Comparison of ENCODE assay signal across 9 cellular contexts in the genomic region with DNA sequence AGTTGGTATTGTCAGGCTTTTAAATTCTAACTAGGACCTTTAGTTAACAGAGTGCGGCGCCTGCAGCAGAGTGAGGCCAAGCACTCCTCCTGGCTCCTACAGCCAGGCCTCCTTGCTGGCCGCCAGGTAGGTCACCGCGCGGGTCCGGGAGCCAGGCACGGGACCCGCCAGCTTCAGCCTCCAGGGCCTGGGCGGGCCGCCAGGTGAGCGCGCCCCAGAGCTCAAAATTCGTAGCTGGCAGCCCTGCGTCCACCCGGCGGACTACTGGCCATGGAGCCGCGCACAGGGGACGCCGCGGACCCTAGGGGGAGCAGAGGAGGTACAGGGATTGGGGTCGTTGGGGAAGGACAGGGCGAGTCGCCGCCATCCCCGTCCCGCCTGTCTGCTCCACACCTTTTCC. TPM values are rescaled to one million over a fixed set of nuclear protein-coding genes. Genes with fewer than 3 reads are reported as not detected.
DNase-seq lines count a peak whose midpoint lies in the region; ATAC-seq and TF ChIP-seq lines count a peak whose summit lies in the region.
"Had no signal": no experiment of that assay in that cellular context is flagged by ENCODE, and none has a peak within 500 bp of the region (broad histone marks: within the 10 kb centered on the region; RNA-seq: fewer than 3 reads in every experiment).

A gene (plus strand): TSS at position 139 of the 400 bp plus-strand sequence. CDS start 132 bp downstream, at position 271.

- peaks cover 7% of the 10 kb centered on the region for H3F3A ChIP-seq in SK-N-SH (replicated peaks; ENCODE audit: insufficient read depth)

- H3K27ac ChIP-seq in SK-N-SH (ENCODE audit: low read depth in 2 of 2, low read length in 1 of 2) (peak within 1 kb of the TSS; percentile 28 to 72; a peak in 2 of 4 replicates), angular gyrus (ENCODE audit: low read depth, low read length) (peak within 1 kb of the TSS; percentile 99), substantia nigra (ENCODE audit: low read depth, low read length, poor library complexity, severe bottlenecking) (peak within 1 kb of the TSS; percentile 94), aorta (ENCODE audit: low read depth in 1 of 2, low read length in 2 of 2) (peak within 1 kb of the TSS in 1 of 2 donors; percentile 70)

- 81% methylated on average over 13 of the region's 28 CpGs for WGBS in SK-N-SH (ENCODE audit: low lambda C conversion rate)
- WGBS in aorta, 2 donors, result 43 to 61% methylated on average over 28 of the region's 28 CpGs

- H4K20me1 ChIP-seq in SK-N-SH (ENCODE audit: insufficient read depth), result no peaks in the 10 kb centered on the region

- TF ChIP-seq CTCF in SK-N-SH (IDR thresholded peaks at IDR 0.05), result no peak

- ATAC-seq in SK-N-SH treated with all-trans-retinoic acid at 6 μM for 48 hours (no peak), aorta (ENCODE audit: low FRiP score) (no peak)

- H3K27me3 ChIP-seq in SK-N-SH (ENCODE audit: insufficient read depth), result peaks cover 8% of the 10 kb centered on the region; the same call in 1 of the 2 replicates
- H3K27me3 ChIP-seq in aorta (ENCODE audit: control insufficient read depth in 1 of 2, insufficient read depth in 2 of 2, low read length in 1 of 2), result no peaks in the 10 kb centered on the region

- H3K9me3 ChIP-seq in SK-N-SH (no peaks in the 10 kb centered on the region), aorta (ENCODE audit: control insufficient read depth, low read length) (no peaks in the 10 kb centered on the region)

- no peak within 1 kb of the TSS for H3K9ac ChIP-seq in SK-N-SH

- no peak for TF ChIP-seq EP300 in SK-N-SH (IDR thresholded peaks at IDR 0.05; ENCODE audit: borderline replicate concordance in 1 of 2, low read depth in 1 of 2, low read length in 1 of 2)

- H3K4me2 ChIP-seq in SK-N-SH, result no peak within 1 kb of the TSS

- peak within 1 kb of the TSS; percentile 23 to 38; a peak in 3 of 4 replicates for H3K4me3 ChIP-seq in SK-N-SH (ENCODE audit: low read depth in 2 of 2, low read length in 1 of 2)
- H3K4me3 ChIP-seq in aorta (ENCODE audit: low read length in 2 of 2), result no peak within 1 kb of the TSS

- TF ChIP-seq RAD21 in SK-N-SH (IDR thresholded peaks at IDR 0.05; ENCODE audit: low read length), result no peak

- H3K4me1 ChIP-seq in SK-N-SH (ENCODE audit: control insufficient read depth in 1 of 2, insufficient read depth in 2 of 2, low read depth in 1 of 2, low read length in 1 of 2), result peaks cover 4 to 11% of the 10 kb centered on the region in 2 experiments; a peak in 1 of 4 replicates
- no peaks in the 10 kb centered on the region for H3K4me1 ChIP-seq in aorta (ENCODE audit: control insufficient read depth in 1 of 2, insufficient read depth in 2 of 2, low read length in 2 of 2)

- no peaks in the 10 kb centered on the region for H3K79me2 ChIP-seq in SK-N-SH (ENCODE audit: insufficient read depth)

- no peak within 1 kb of the TSS for H2AFZ ChIP-seq in SK-N-SH (ENCODE audit: low read depth)

- POLR2A ChIA-PET in SK-N-SH (lab: Yijun Ruan, JAX), result no interaction called here

- DNase-seq in SK-N-SH (no peak), kidney tubule cell (ENCODE audit: low spot score) (peak; percentile 9), substantia nigra (lab: John Stamatoyannopoulos, UW) (peak in 3 of 49 donors; percentile 2 to 56 (median 51)), AG08396 (ENCODE audit: low spot score) (no peak), HK-2 (ENCODE audit: unreplicated experiment) (no peak), aorta (no peak)
- DNase-seq: AML-193 had no signal

- intact Hi-C loops in aorta (cut with DNase I), result no loop called here

- H3K36me3 ChIP-seq in SK-N-SH (replicated peaks in 1 of 2; ENCODE audit: control insufficient read depth in 1 of 2, insufficient read depth in 2 of 2, low read length in 1 of 2) (no peaks in the 10 kb centered on the region), aorta (ENCODE audit: control insufficient read depth in 1 of 2, insufficient read depth in 2 of 2, low read length in 1 of 2) (no peaks in the 10 kb centered on the region)

- no peaks in the 10 kb centered on the region for H3K9me2 ChIP-seq in SK-N-SH

- CTCF ChIA-PET in SK-N-SH (lab: Yijun Ruan, JAX), result no interaction called here

TF ChIP-seq in SK-N-SH, 30 proteins besides CTCF, POLR2A, EP300 and RAD21:
- no peak for TF ChIP-seq FOXJ3 (CRISPR knock-in tag; IDR thresholded peaks at IDR 0.05)

TF ChIP-seq in SK-N-SH treated with all-trans-retinoic acid at 6 μM for 48 hours, 23 proteins besides CTCF, POLR2A, EP300 and RAD21:
- no peak for TF ChIP-seq OSR1 (CRISPR knock-in tag; IDR thresholded peaks at IDR 0.05)
- no peak for TF ChIP-seq CSDC2 (CRISPR knock-in tag; IDR thresholded peaks at IDR 0.05)
- no peak for TF ChIP-seq ESRRG (CRISPR knock-in tag; IDR thresholded peaks at IDR 0.05)
- TF ChIP-seq, protein P1, sequence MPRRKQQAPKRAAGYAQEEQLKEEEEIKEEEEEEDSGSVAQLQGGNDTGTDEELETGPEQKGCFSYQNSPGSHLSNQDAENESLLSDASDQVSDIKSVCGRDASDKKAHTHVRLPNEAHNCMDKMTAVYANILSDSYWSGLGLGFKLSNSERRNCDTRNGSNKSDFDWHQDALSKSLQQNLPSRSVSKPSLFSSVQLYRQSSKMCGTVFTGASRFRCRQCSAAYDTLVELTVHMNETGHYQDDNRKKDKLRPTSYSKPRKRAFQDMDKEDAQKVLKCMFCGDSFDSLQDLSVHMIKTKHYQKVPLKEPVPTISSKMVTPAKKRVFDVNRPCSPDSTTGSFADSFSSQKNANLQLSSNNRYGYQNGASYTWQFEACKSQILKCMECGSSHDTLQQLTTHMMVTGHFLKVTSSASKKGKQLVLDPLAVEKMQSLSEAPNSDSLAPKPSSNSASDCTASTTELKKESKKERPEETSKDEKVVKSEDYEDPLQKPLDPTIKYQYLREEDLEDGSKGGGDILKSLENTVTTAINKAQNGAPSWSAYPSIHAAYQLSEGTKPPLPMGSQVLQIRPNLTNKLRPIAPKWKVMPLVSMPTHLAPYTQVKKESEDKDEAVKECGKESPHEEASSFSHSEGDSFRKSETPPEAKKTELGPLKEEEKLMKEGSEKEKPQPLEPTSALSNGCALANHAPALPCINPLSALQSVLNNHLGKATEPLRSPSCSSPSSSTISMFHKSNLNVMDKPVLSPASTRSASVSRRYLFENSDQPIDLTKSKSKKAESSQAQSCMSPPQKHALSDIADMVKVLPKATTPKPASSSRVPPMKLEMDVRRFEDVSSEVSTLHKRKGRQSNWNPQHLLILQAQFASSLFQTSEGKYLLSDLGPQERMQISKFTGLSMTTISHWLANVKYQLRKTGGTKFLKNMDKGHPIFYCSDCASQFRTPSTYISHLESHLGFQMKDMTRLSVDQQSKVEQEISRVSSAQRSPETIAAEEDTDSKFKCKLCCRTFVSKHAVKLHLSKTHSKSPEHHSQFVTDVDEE (CRISPR knock-in tag; IDR thresholded peaks at IDR 0.05), result no peak
- TF ChIP-seq ISL1 (CRISPR knock-in tag; IDR thresholded peaks at IDR 0.05), result no peak
- no peak for TF ChIP-seq TOX (CRISPR knock-in tag; IDR thresholded peaks at IDR 0.05; ENCODE audit: borderline replicate concordance)
- TF ChIP-seq ZNF70 (CRISPR knock-in tag; IDR thresholded peaks at IDR 0.05), result no peak
- TF ChIP-seq ARNTL (CRISPR knock-in tag; IDR thresholded peaks at IDR 0.05; ENCODE audit: borderline replicate concordance, low read depth), result no peak
- TF ChIP-seq, protein P2, sequence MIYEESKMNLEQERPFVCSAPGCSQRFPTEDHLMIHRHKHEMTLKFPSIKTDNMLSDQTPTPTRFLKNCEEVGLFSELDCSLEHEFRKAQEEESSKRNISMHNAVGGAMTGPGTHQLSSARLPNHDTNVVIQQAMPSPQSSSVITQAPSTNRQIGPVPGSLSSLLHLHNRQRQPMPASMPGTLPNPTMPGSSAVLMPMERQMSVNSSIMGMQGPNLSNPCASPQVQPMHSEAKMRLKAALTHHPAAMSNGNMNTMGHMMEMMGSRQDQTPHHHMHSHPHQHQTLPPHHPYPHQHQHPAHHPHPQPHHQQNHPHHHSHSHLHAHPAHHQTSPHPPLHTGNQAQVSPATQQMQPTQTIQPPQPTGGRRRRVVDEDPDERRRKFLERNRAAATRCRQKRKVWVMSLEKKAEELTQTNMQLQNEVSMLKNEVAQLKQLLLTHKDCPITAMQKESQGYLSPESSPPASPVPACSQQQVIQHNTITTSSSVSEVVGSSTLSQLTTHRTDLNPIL (CRISPR knock-in tag; IDR thresholded peaks at IDR 0.05; ENCODE audit: low read depth), result no peak
- TF ChIP-seq ZNF565 (CRISPR knock-in tag; conservative IDR thresholded peaks at IDR 0.05; ENCODE audit: low read depth), result no peak
- no peak for TF ChIP-seq BACH2 (CRISPR knock-in tag; IDR thresholded peaks at IDR 0.05; ENCODE audit: borderline replicate concordance)
- TF ChIP-seq, protein P3, sequence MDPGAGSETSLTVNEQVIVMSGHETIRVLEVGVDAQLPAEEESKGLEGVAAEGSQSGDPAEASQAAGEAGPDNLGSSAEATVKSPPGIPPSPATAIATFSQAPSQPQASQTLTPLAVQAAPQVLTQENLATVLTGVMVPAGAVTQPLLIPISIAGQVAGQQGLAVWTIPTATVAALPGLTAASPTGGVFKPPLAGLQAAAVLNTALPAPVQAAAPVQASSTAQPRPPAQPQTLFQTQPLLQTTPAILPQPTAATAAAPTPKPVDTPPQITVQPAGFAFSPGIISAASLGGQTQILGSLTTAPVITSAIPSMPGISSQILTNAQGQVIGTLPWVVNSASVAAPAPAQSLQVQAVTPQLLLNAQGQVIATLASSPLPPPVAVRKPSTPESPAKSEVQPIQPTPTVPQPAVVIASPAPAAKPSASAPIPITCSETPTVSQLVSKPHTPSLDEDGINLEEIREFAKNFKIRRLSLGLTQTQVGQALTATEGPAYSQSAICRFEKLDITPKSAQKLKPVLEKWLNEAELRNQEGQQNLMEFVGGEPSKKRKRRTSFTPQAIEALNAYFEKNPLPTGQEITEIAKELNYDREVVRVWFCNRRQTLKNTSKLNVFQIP (CRISPR knock-in tag; IDR thresholded peaks at IDR 0.05; ENCODE audit: borderline replicate concordance, low read depth), result no peak

RNA-seq across cellular contexts. Expression of the gene that starts here (rescaled TPM):
- polyA plus RNA-seq in SK-N-SH (2012; rRNA removed) (0.78 and 1.1 TPM in 2 replicates), aorta (1 to 10 TPM; 1.9 to 4.9 TPM)
- polyA plus RNA-seq in SK-N-SH (2012; cell fraction: cytosol; rRNA removed), result 0.32 and 0.62 TPM in 2 replicates
- polyA plus RNA-seq in SK-N-SH (2012; cell fraction: nucleus; rRNA removed), result 2.6 and 3.1 TPM in 2 replicates
- total RNA-seq in aorta, result 1 to 10 TPM; 2.7 to 2.8 TPM

Comparison
In these comparisons a context has a peak if more than half of its experiments do, and no peak if none do; other contexts are left out.
1. H3K4me3 ChIP-seq: peak in SK-N-SH (2 of 2); none in aorta (0 of 2).